In the genomic region with DNA sequence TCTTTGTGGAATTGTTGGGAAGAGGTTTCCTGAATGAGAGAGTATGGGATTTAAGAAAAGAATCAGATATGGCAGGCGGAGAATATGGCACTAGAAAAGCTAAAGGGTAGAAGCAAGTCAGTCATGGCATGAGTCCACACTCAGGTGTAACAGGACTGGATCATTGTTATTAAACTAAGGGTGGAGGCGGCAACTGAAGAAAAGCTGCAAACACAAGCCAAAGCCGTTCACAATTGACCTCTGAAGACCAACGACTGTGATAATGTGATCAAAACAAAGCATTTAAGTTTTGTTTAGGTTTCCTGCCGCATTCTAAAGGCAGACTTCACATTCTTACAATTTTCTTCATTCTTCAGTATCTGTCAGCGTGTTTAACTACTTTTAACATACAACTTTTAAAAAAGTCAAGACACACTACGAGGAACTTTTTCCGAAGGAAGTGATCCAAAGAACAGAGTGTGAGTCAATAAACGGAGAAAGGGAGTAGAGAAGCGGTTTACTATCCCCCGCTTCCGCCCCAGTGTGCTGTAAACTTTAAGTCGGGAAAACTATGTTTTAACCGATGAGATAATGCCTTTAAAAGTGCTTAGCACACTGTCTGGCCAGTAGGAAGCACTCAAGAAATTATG, we compare ENCODE assay signal across 8 cellular contexts. TPM values are rescaled to one million over a fixed set of nuclear protein-coding genes. Genes with fewer than 3 reads are reported as not detected.
DNase-seq lines count a peak whose midpoint lies in the region; FAIRE-seq and TF ChIP-seq lines count a peak whose summit lies in the region.

No MANE protein-coding gene starts in this region.

- TSS peak; percentile 88 for BruUV-seq in MCF 10A (replicated peaks; lab: Mats Ljungman, UMichigan)

- peaks cover 0 to 12% (median 2%) of the 10 kb centered on the region in 3 donors for H3K36me3 Mint-ChIP-seq in CD8-positive, alpha-beta memory T cell
- H3K36me3 Mint-ChIP-seq in MCF 10A (ENCODE audit: insufficient read depth, unreplicated experiment), result peaks cover 7% of the 10 kb centered on the region

- peaks cover 38 to 43% (median 41%) of the 10 kb centered on the region in 3 donors for H3K4me1 Mint-ChIP-seq in CD8-positive, alpha-beta memory T cell
- peaks cover 49% of the 10 kb centered on the region for H3K4me1 Mint-ChIP-seq in MCF 10A (ENCODE audit: insufficient read depth, unreplicated experiment)

- H3K27ac ChIP-seq in CD8-positive, alpha-beta memory T cell (ENCODE audit: low read depth, low read length), result peak overlapping the region; percentile 94
- H3K27ac ChIP-seq in kidney (ENCODE audit: low read depth in 2 of 2, low read length in 2 of 2), result peak overlapping the region; percentile 69 to 89

- H3K9me3 ChIP-seq in CD8-positive, alpha-beta memory T cell (ENCODE audit: low read length), result no peaks in the 10 kb centered on the region
- no peaks in the 10 kb centered on the region for H3K9me3 ChIP-seq in kidney (ENCODE audit: control insufficient read depth in 1 of 2, low read length in 2 of 2)

- H3K27me3 ChIP-seq in CD8-positive, alpha-beta memory T cell (ENCODE audit: insufficient read depth, low read length, poor library complexity, severe bottlenecking), result no peaks in the 10 kb centered on the region

- peaks cover 36% of the 10 kb centered on the region for H3K4me1 ChIP-seq in CD8-positive, alpha-beta memory T cell (ENCODE audit: insufficient read depth, low read length)
- peaks cover 0 to 3% of the 10 kb centered on the region in 2 donors for H3K4me1 ChIP-seq in kidney (ENCODE audit: control insufficient read depth in 1 of 2, insufficient read depth in 1 of 2, low read depth in 1 of 2, low read length in 2 of 2)

- peak overlapping the region; percentile 88 for H3K4me3 ChIP-seq in CD8-positive, alpha-beta memory T cell (ENCODE audit: low read length)
- peak overlapping the region; percentile 60 to 84 for H3K4me3 ChIP-seq in kidney (ENCODE audit: low read length in 2 of 2)

- CTCF ChIA-PET in CD8-positive, alpha-beta memory T cell (lab: Charles Lee), result interaction anchor here (0.7 kb wide), 1 partner anchor 12 kb away, joined by 3 read pairs; no protein-coding TSS in a partner anchor
- CTCF ChIA-PET in MCF 10A (lab: Yijun Ruan, JAX), result interaction anchor here (0.6 to 1.9 kb wide), 6 partner anchors 16 to 212 kb away, joined by 3 to 8 read pairs (median 3); no protein-coding TSS in a partner anchor

- no peaks in the 10 kb centered on the region for H3K9me3 Mint-ChIP-seq in CD8-positive, alpha-beta memory T cell
- H3K9me3 Mint-ChIP-seq in MCF 10A (ENCODE audit: unreplicated experiment), result no peaks in the 10 kb centered on the region

- no peaks in the 10 kb centered on the region for H3K27me3 Mint-ChIP-seq in CD8-positive, alpha-beta memory T cell
- no peaks in the 10 kb centered on the region for H3K27me3 Mint-ChIP-seq in MCF 10A (ENCODE audit: insufficient read depth, unreplicated experiment)

- peak overlapping the region; percentile 86 to 99 (median 96) for H3K27ac Mint-ChIP-seq in CD8-positive, alpha-beta memory T cell
- peak overlapping the region; percentile 97 for H3K27ac Mint-ChIP-seq in MCF 10A (ENCODE audit: low read depth, unreplicated experiment)

- no peak for TF ChIP-seq CTCF in MCF 10A (IDR thresholded peaks at IDR 0.05; ENCODE audit: unreplicated experiment)
- no peak for TF ChIP-seq CTCF in kidney (IDR thresholded peaks at IDR 0.05; ENCODE audit: borderline replicate concordance, extremely low read depth, insufficient read depth)

- POLR2A ChIA-PET in CD8-positive, alpha-beta memory T cell (lab: Charles Lee), result interaction anchor here (1.8 kb wide), 1 partner anchor 10 kb away, joined by 5 read pairs; no protein-coding TSS in a partner anchor
- POLR2A ChIA-PET in MCF 10A (lab: Yijun Ruan, JAX), result interaction anchor here (0.6 to 5.4 kb wide), 15 partner anchors 7 to 572 kb away, joined by 3 to 49 read pairs (median 8); no protein-coding TSS in a partner anchor

- peak in 2 of 5 donors; percentile 1 to 3 for DNase-seq in CD8-positive, alpha-beta memory T cell
- DNase-seq in H4 (ENCODE audit: low spot score), result peak; percentile 66
- DNase-seq in OCI-M1 (lab: John Stamatoyannopoulos, UW), result peak; percentile 93
- DNase-seq in MCF 10A (ENCODE audit: unreplicated experiment), result peak; percentile 45
- DNase-seq in kidney, result no peak
- peak; percentile 15 for DNase-seq in stimulated activated CD4-positive, alpha-beta T cell treated with anti-CD3 and anti-CD28 coated beads, Interleukin-4, amount 100 ng/mL, for 1 hour
- no peak for DNase-seq in HTR-8/SVneo (ENCODE audit: insufficient read length, low spot score)
- no peak for DNase-seq in NCI-H2227 treated with DMSO at 0.1 percent for 48 hours (lab: John Stamatoyannopoulos, UW)

- intact Hi-C loops in MCF 10A (cut with micrococcal nuclease) (loop anchor here (2.0 kb wide), 1 partner anchor 36 kb away; no protein-coding TSS in a partner anchor), kidney (cut with DNase I) (no loop called here)

- no peak for FAIRE-seq in kidney (lab: Jason Lieb, UNC)
- no peak for FAIRE-seq in HTR-8/SVneo (lab: Jason Lieb, UNC)

- no peaks in the 10 kb centered on the region for H3K36me3 ChIP-seq in CD8-positive, alpha-beta memory T cell (ENCODE audit: insufficient read depth, low read length)
- no peaks in the 10 kb centered on the region for H3K36me3 ChIP-seq in kidney (ENCODE audit: control insufficient read depth in 1 of 2, insufficient read depth in 2 of 2, low read length in 2 of 2)

- H3K4me3 Mint-ChIP-seq in CD8-positive, alpha-beta memory T cell, result peak overlapping the region; percentile 93 to 100 (median 95)
- peak overlapping the region; percentile 98 for H3K4me3 Mint-ChIP-seq in MCF 10A (ENCODE audit: unreplicated experiment)

- peak overlapping the region; percentile 18 to 94 for H3K9ac ChIP-seq in kidney (ENCODE audit: low read length in 2 of 2)

RNA-seq across cellular contexts. Expression of a gene that starts 0.9 kb away (rescaled TPM):
- 10 to 100 TPM; 72.2 to 86.8 TPM for total RNA-seq in CD8-positive, alpha-beta memory T cell
- 26.4 TPM for polyA plus RNA-seq in CD8-positive, alpha-beta memory T cell
- total RNA-seq in H4 (2014; rRNA removed; shearing (Covaris generic)), result 36.3 and 72.3 TPM in 2 replicates
- total RNA-seq in MCF 10A (2022) (74.0 and 81.6 TPM in 2 replicates), kidney (69.1 TPM)
- polyA plus RNA-seq in kidney (ENCODE audit: insufficient read depth, low read depth, low replicate concordance), result 23.6 TPM

Comparison
In these comparisons a context has a peak if more than half of its experiments do, and no peak if none do; other contexts are left out.
1. DNase-seq: peak in H4 (single experiment), OCI-M1 (single experiment), MCF 10A (single experiment) and stimulated activated CD4-positive, alpha-beta T cell treated with anti-CD3 and anti-CD28 coated beads, Interleukin-4, amount 100 ng/mL, for 1 hour (single experiment); none in kidney (single experiment), HTR-8/SVneo (single experiment) and NCI-H2227 treated with DMSO at 0.1 percent for 48 hours (single experiment).